In genomic region chr22:38874529-38875222, GRCh38 we compare ENCODE assay signal across 16 cellular contexts. TPM values are rescaled to one million over a fixed set of nuclear protein-coding genes. Genes with fewer than 3 reads are reported as not detected.
DNase-seq lines count a peak whose midpoint lies in the region; ATAC-seq, FAIRE-seq and TF ChIP-seq lines count a peak whose summit lies in the region.
"Had no signal": no experiment of that assay in that cellular context is flagged by ENCODE, and none has a peak within 500 bp of the region (broad histone marks: within the 10 kb centered on the region; RNA-seq: fewer than 3 reads in every experiment).

No MANE protein-coding gene starts in this region.

- no peaks in the 10 kb centered on the region for H3K27me3 ChIP-seq in stomach
- H3K27me3 ChIP-seq: dorsolateral prefrontal cortex had no signal

- no peaks in the 10 kb centered on the region for H3K27me3 Mint-ChIP-seq in activated naive CD4-positive, alpha-beta T cell treated with anti-CD3 and anti-CD28 coated beads, Interleukin-2, amount 50 U/mL, for 24 hours
- H3K27me3 Mint-ChIP-seq in activated B cell treated with CpG ODN at 0.5 μM for 24 hours (peaks cover 4% of the 10 kb centered on the region), immature natural killer cell (ENCODE audit: low read depth in 3 of 3) (peaks cover 19 to 29% (median 27%) of the 10 kb centered on the region in 3 donors)

- DNase-seq in activated naive CD4-positive, alpha-beta T cell treated with Interleukin-2 at 50 U/mL for 16 hours, result no peak
- DNase-seq in activated B cell treated with CpG ODN at 0.5 μM for 24 hours (no peak), immature natural killer cell (no peak), stomach (peak; percentile 9), A172 (ENCODE audit: low spot score) (no peak), activated gamma-delta T cell (lab: John Stamatoyannopoulos, UW) (no peak), RCC 7860 (ENCODE audit: low spot score) (no peak)
- DNase-seq: brain microvascular endothelial cell, KBM-7, kidney glomerular epithelial cell, posterior cingulate gyrus, spleen had no signal

- H3K36me3 ChIP-seq in stomach, result peaks cover 3% of the 10 kb centered on the region in 4 donors

- no peaks in the 10 kb centered on the region for H3K9me3 Mint-ChIP-seq in activated naive CD4-positive, alpha-beta T cell treated with anti-CD3 and anti-CD28 coated beads, Interleukin-2, amount 50 U/mL, for 24 hours
- H3K9me3 Mint-ChIP-seq in activated B cell treated with CpG ODN at 0.5 μM for 24 hours (no peaks in the 10 kb centered on the region), immature natural killer cell (no peaks in the 10 kb centered on the region)
- H3K9me3 Mint-ChIP-seq: activated T-cell treated with anti-CD3 and anti-CD28 coated beads, Interleukin-2, amount 50 U/mL, for 4 hours had no signal

- no peak for ATAC-seq in activated B cell treated with CpG ODN at 0.5 μM for 24 hours (ENCODE audit: low read depth)

- H3K4me1 ChIP-seq in stomach, result peaks cover 18 to 36% (median 27%) of the 10 kb centered on the region in 4 donors

- TF ChIP-seq EP300 in stomach (IDR thresholded peaks at IDR 0.05), result no peak

- TF ChIP-seq POLR2A in stomach (IDR thresholded peaks at IDR 0.05), result no peak

- intact Hi-C loops in activated B cell treated with CpG ODN at 0.5 μM for 24 hours (cut with micrococcal nuclease), result loop anchor here (5.0 to 10.0 kb wide), 3 partner anchors 658 to 1270 kb away; partner anchors contain the start of genes GGA1, PICK1 and RPS19BP1
- intact Hi-C loops in stomach (cut with DNase I; ENCODE audit: low total_unique reads), result no loop called here

- peak overlapping the region; percentile 94 for H3K4me3 Mint-ChIP-seq in activated naive CD4-positive, alpha-beta T cell treated with anti-CD3 and anti-CD28 coated beads, Interleukin-2, amount 50 U/mL, for 24 hours
- H3K4me3 Mint-ChIP-seq in activated B cell treated with CpG ODN at 0.5 μM for 24 hours (no peak overlapping the region), immature natural killer cell (peak overlapping the region; percentile 21 to 97 (median 88))

- H3K9me3 ChIP-seq in stomach, result no peaks in the 10 kb centered on the region
- H3K9me3 ChIP-seq: spleen had no signal

- no peak overlapping the region for H3K4me3 ChIP-seq in stomach
- H3K4me3 ChIP-seq: dorsolateral prefrontal cortex, spleen had no signal

- H3K27ac Mint-ChIP-seq in activated naive CD4-positive, alpha-beta T cell treated with anti-CD3 and anti-CD28 coated beads, Interleukin-2, amount 50 U/mL, for 24 hours, result peak overlapping the region; percentile 87
- H3K27ac Mint-ChIP-seq in activated B cell treated with CpG ODN at 0.5 μM for 24 hours, result peak overlapping the region; percentile 56
- H3K27ac Mint-ChIP-seq in immature natural killer cell, result no peak overlapping the region

- WGBS in stomach, 5 donors, result 88 to 92% (median 89%) methylated on average over 13 of the region's 13 CpGs

- POLR2A ChIA-PET in activated B cell treated with CpG ODN at 0.5 μM for 24 hours (lab: Charles Lee), result interaction anchor here (0.9 to 1.3 kb wide), 5 partner anchors 67 to 445 kb away, joined by 3 to 5 read pairs (median 4); partner anchors contain the start of gene RPL3

- H3K36me3 Mint-ChIP-seq in activated naive CD4-positive, alpha-beta T cell treated with anti-CD3 and anti-CD28 coated beads, Interleukin-2, amount 50 U/mL, for 24 hours, result peaks cover 6% of the 10 kb centered on the region
- H3K36me3 Mint-ChIP-seq in activated B cell treated with CpG ODN at 0.5 μM for 24 hours (ENCODE audit: low read depth) (peaks cover 8% of the 10 kb centered on the region), immature natural killer cell (no peaks in the 10 kb centered on the region)

- H3K4me1 Mint-ChIP-seq in activated naive CD4-positive, alpha-beta T cell treated with anti-CD3 and anti-CD28 coated beads, Interleukin-2, amount 50 U/mL, for 24 hours, result peaks cover 43% of the 10 kb centered on the region
- H3K4me1 Mint-ChIP-seq in activated B cell treated with CpG ODN at 0.5 μM for 24 hours, result peaks cover 37% of the 10 kb centered on the region
- peaks cover 36 to 42% of the 10 kb centered on the region in 2 donors for H3K4me1 Mint-ChIP-seq in immature natural killer cell

- no peak for FAIRE-seq in RCC 7860 (lab: Jason Lieb, UNC)

- peak overlapping the region in 1 of 5 donors; percentile 92 for H3K27ac ChIP-seq in stomach
- H3K27ac ChIP-seq: brain microvascular endothelial cell, HL-60, spleen had no signal

- no peak for TF ChIP-seq CTCF in activated B cell treated with CpG ODN at 0.5 μM for 24 hours (IDR thresholded peaks at IDR 0.05)
- no peak for TF ChIP-seq CTCF in stomach (IDR thresholded peaks at IDR 0.05)

- CTCF ChIA-PET in activated B cell treated with CpG ODN at 0.5 μM for 24 hours (lab: Charles Lee), result interaction anchor here (7.4 kb wide), 1 partner anchor 129 kb away, joined by 132 read pairs; no protein-coding TSS in a partner anchor

RNA-seq across cellular contexts. Expression of gene CBX6, which starts 2.7 kb away (rescaled TPM):
- total RNA-seq in activated B cell treated with CpG ODN at 0.5 μM for 24 hours (65.6 and 71.8 TPM in 2 replicates), stomach (10 to 100 TPM; 15.4 to 46.0 (median 32.9) TPM)
- polyA plus RNA-seq in immature natural killer cell (10 to 100 TPM in 1 of 3 donors, 1 to 10 TPM in 2; 5.2 to 16.1 (median 6.3) TPM), stomach (10 to 100 TPM in 2 of 3 donors, 1 to 10 TPM in 1; 8.9 to 20.3 (median 14.6) TPM)
- total RNA-seq in A172 (2014; rRNA removed; shearing (Covaris generic)), result 20.1 and 20.9 TPM in 2 replicates

RNA-seq across cellular contexts. Expression of gene NPTXR, which starts 30.8 kb away (rescaled TPM):
- total RNA-seq in activated B cell treated with CpG ODN at 0.5 μM for 24 hours (0.07 and 0.13 TPM in 2 replicates), stomach (10 to 100 TPM in 2 of 5 donors, 1 to 10 TPM in 3; 1.2 to 19.6 (median 4.1) TPM)
- polyA plus RNA-seq in immature natural killer cell (1 to 10 TPM in 1 of 3 donors, under 1 TPM in 2; 0.59 to 1.4 (median 0.66) TPM), stomach (1 to 10 TPM in 2 of 3 donors, under 1 TPM in 1; 0.46 to 2.4 (median 2.2) TPM)
- total RNA-seq in A172 (2014; rRNA removed; shearing (Covaris generic)), result 1.9 and 2.7 TPM in 2 replicates

Comparison
In these comparisons a context has a peak if more than half of its experiments do, and no peak if none do; other contexts are left out.
1. H3K27ac Mint-ChIP-seq: peak in activated naive CD4-positive, alpha-beta T cell treated with anti-CD3 and anti-CD28 coated beads, Interleukin-2, amount 50 U/mL, for 24 hours (single experiment) and activated B cell treated with CpG ODN at 0.5 μM for 24 hours (single experiment); none in immature natural killer cell (0 of 6).